Comparison of ENCODE assay signal across 30 cellular contexts in the genomic region with DNA sequence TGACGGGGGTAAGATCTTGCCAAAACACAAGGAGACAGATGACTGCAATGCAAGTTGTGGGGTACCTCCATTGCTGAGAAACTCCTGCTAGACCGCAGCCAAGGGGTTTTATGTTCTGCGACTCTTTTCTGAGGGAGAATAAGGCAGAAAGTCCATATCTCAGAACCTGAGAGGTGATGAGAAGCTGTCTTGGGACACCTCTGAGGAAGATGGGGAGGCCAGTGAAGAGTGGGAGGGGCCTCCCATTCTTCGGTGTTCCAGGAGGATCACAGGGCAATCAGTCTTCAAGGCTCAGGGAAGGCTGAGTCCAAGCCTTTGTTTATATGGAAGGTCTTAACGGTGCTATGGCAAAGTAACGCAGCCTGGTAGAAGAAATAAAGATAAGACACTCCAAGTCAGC. TPM values are rescaled to one million over a fixed set of nuclear protein-coding genes. Genes with fewer than 3 reads are reported as not detected.
"Had no signal": no experiment of that assay in that cellular context is flagged by ENCODE, and none has a peak within 500 bp of the region (broad histone marks: within the 10 kb centered on the region; RNA-seq: fewer than 3 reads in every experiment).

No MANE protein-coding gene starts in this region.

- H3K36me3 Mint-ChIP-seq: memory B cell had no signal

- H3K4me1 Mint-ChIP-seq: activated B cell treated with CpG ODN at 0.5 μM for 24 hours; activated CD4-positive, alpha-beta T cell treated with anti-CD3 and anti-CD28 coated beads for 36 hours; memory B cell had no signal

- DNase-seq: activated B cell treated with CpG ODN at 0.5 μM for 24 hours; activated CD4-positive, alpha-beta T cell treated with anti-CD3 and anti-CD28 coated beads for 36 hours; activated CD4-positive, alpha-beta T cell treated with anti-CD3 and anti-CD28 coated beads, Interleukin-2, amount 50 U/mL, for 4 hours; activated CD8-positive, alpha-beta memory T cell treated with anti-CD3 and anti-CD28 coated beads, Interleukin-2, amount 50 U/mL, for 48 hours; activated naive CD4-positive, alpha-beta T cell; activated T-cell treated with anti-CD3 and anti-CD28 coated beads, Interleukin-2, amount 50 U/mL, for 4 hours; adrenal gland; colonic mucosa; dorsolateral prefrontal cortex; effector memory CD8-positive, alpha-beta T cell; gastrocnemius medialis; hypothalamus; naive thymus-derived CD4-positive, alpha-beta T cell; retina; spleen; stimulated activated CD4-positive, alpha-beta T cell treated with anti-CD3 and anti-CD28 coated beads, Interleukin-4, amount 100 ng/mL, for 24 hours; stimulated activated naive CD4-positive, alpha-beta T cell treated with Interleukin-2 at 50 U/mL for 16 hours; T1000; thyroid gland had no signal

- H3K4me1 ChIP-seq: adrenal gland, colonic mucosa, esophagus muscularis mucosa had no signal

- H3K27ac ChIP-seq: adrenal gland, colonic mucosa, dorsolateral prefrontal cortex, esophagus muscularis mucosa, gastrocnemius medialis, spleen, thyroid gland had no signal

- H3K27ac Mint-ChIP-seq: activated B cell treated with CpG ODN at 0.5 μM for 24 hours; activated CD4-positive, alpha-beta T cell treated with anti-CD3 and anti-CD28 coated beads for 36 hours; activated naive CD8-positive, alpha-beta T cell; activated T-helper 2 cell treated with anti-CD3 and anti-CD28 coated beads, Interferon-gamma antibody, Interleukin-2, Interleukin-4, amounts not matched to agents 10 μg/mL and 5 μg/mL and 100 μg/mL, durations not matched to agents 14 hours and 24 hours and 36 hours; effector memory CD8-positive, alpha-beta T cell; memory B cell; naive thymus-derived CD4-positive, alpha-beta T cell; T-helper 1 cell treated with Interleukin-12 subunit alpha and Interleukin-12 subunit beta and Interleukin-4 antibody, amounts not matched to agents 30 μg/mL and 1 μg/mL, for 36 hours had no signal

- ATAC-seq: activated CD4-positive, alpha-beta T cell treated with anti-CD3 and anti-CD28 coated beads for 36 hours; activated T-cell treated with anti-CD3 and anti-CD28 coated beads, Interleukin-2, amount 50 U/mL, for 4 hours; effector memory CD8-positive, alpha-beta T cell; gastrocnemius medialis; naive thymus-derived CD4-positive, alpha-beta T cell had no signal

- H3K9me3 ChIP-seq: adrenal gland, colonic mucosa, gastrocnemius medialis, thyroid gland had no signal

- H3K9me3 Mint-ChIP-seq: neural crest cell had no signal

- H3K36me3 ChIP-seq: adrenal gland, colonic mucosa, esophagus muscularis mucosa, gastrocnemius medialis, spleen, thyroid gland had no signal

- H3K27me3 ChIP-seq: adrenal gland, colonic mucosa, dorsolateral prefrontal cortex, esophagus muscularis mucosa, gastrocnemius medialis, thyroid gland had no signal

- H3K4me3 Mint-ChIP-seq: activated B cell treated with CpG ODN at 0.5 μM for 24 hours; activated CD4-positive, alpha-beta T cell treated with anti-CD3 and anti-CD28 coated beads for 36 hours; activated naive CD8-positive, alpha-beta T cell; activated T-cell treated with anti-CD3 and anti-CD28 coated beads, Interleukin-2, amount 50 U/mL, for 4 hours; central memory CD8-positive, alpha-beta T cell; effector memory CD8-positive, alpha-beta T cell; memory B cell; naive thymus-derived CD4-positive, alpha-beta T cell; neural crest cell; T-helper 1 cell treated with Interleukin-12 subunit alpha and Interleukin-12 subunit beta and Interleukin-4 antibody, amounts not matched to agents 30 μg/mL and 1 μg/mL, for 36 hours had no signal

- H3K4me3 ChIP-seq: adrenal gland, colonic mucosa, dorsolateral prefrontal cortex, esophagus muscularis mucosa, gastrocnemius medialis, spleen, thyroid gland had no signal

RNA-seq across cellular contexts. Expression of a gene that starts 18.0 kb away (rescaled TPM):
- total RNA-seq: activated CD8-positive, alpha-beta memory T cell treated with anti-CD3 and anti-CD28 coated beads for 36 hours; activated T-helper 2 cell treated with anti-CD3 and anti-CD28 coated beads, Interferon-gamma antibody, Interleukin-2, Interleukin-4, amounts not matched to agents 10 μg/mL and 5 μg/mL and 100 μg/mL, durations not matched to agents 14 hours and 24 hours and 36 hours had no signal

RNA-seq across cellular contexts. Expression of a gene that starts 31.6 kb away (rescaled TPM):
- total RNA-seq: activated B cell treated with CpG ODN at 0.5 μM for 24 hours; activated CD4-positive, alpha-beta T cell treated with anti-CD3 and anti-CD28 coated beads for 36 hours; activated CD8-positive, alpha-beta memory T cell treated with anti-CD3 and anti-CD28 coated beads for 36 hours; activated T-cell treated with anti-CD3 and anti-CD28 coated beads, Interleukin-2, amount 50 U/mL, for 4 hours; activated T-helper 2 cell treated with anti-CD3 and anti-CD28 coated beads, Interferon-gamma antibody, Interleukin-2, Interleukin-4, amounts not matched to agents 10 μg/mL and 5 μg/mL and 100 μg/mL, durations not matched to agents 14 hours and 24 hours and 36 hours; astrocyte; colonic mucosa; esophagus muscularis mucosa; naive thymus-derived CD4-positive, alpha-beta T cell; neural crest cell; spleen; thyroid gland; ureter had no signal
- polyA plus RNA-seq: adrenal gland; naive thymus-derived CD4-positive, alpha-beta T cell; spleen had no signal

RNA-seq across cellular contexts. Expression of a gene that starts 59.6 kb away (rescaled TPM):
- total RNA-seq: activated T-helper 2 cell treated with anti-CD3 and anti-CD28 coated beads, Interferon-gamma antibody, Interleukin-2, Interleukin-4, amounts not matched to agents 10 μg/mL and 5 μg/mL and 100 μg/mL, durations not matched to agents 14 hours and 24 hours and 36 hours; neural crest cell; osteoblast had no signal
